Comparison of ENCODE assay signal across 8 cellular contexts in genomic region chr2:240436626-240437180, GRCh38. TPM values are rescaled to one million over a fixed set of nuclear protein-coding genes. Genes with fewer than 3 reads are reported as not detected.
DNase-seq lines count a peak whose midpoint lies in the region; ATAC-seq lines count a peak whose summit lies in the region.

No MANE protein-coding gene starts in this region.

- H4K5ac ChIP-seq in mesendoderm (ENCODE audit: low read length) = no peak overlapping the region

- no peaks in the 10 kb centered on the region for H3K79me2 ChIP-seq in mesendoderm (ENCODE audit: control insufficient read depth, insufficient read depth, low read length)

- peak overlapping the region; percentile 54 for H3K4me3 Mint-ChIP-seq in activated naive CD4-positive, alpha-beta T cell treated with anti-CD3 and anti-CD28 coated beads, Interleukin-2, amount 50 U/mL, for 24 hours

- no peak overlapping the region for H3K4ac ChIP-seq in mesendoderm (ENCODE audit: low read depth, low read length)

- no peaks in the 10 kb centered on the region for H3K79me1 ChIP-seq in mesendoderm (ENCODE audit: low read length)

- no peak overlapping the region for H2BK5ac ChIP-seq in mesendoderm (ENCODE audit: low read length)

- no peak overlapping the region for H3K27ac ChIP-seq in mesendoderm (ENCODE audit: low read depth, low read length)
- H3K27ac ChIP-seq in aorta (ENCODE audit: low read depth in 1 of 2, low read length in 2 of 2) = no peak overlapping the region

- no peaks in the 10 kb centered on the region for H3K9me3 Mint-ChIP-seq in activated naive CD4-positive, alpha-beta T cell treated with anti-CD3 and anti-CD28 coated beads, Interleukin-2, amount 50 U/mL, for 24 hours

- H3K27me3 ChIP-seq in mesendoderm (ENCODE audit: insufficient read depth, low read length, poor library complexity) = peaks cover 4% of the 10 kb centered on the region
- H3K27me3 ChIP-seq in aorta (ENCODE audit: control insufficient read depth in 1 of 2, insufficient read depth in 2 of 2, low read length in 1 of 2) = no peaks in the 10 kb centered on the region

- peak overlapping the region; percentile 0 for H3K4me2 ChIP-seq in mesendoderm (ENCODE audit: low read length)

- H3K4me1 Mint-ChIP-seq in activated naive CD4-positive, alpha-beta T cell treated with anti-CD3 and anti-CD28 coated beads, Interleukin-2, amount 50 U/mL, for 24 hours = no peaks in the 10 kb centered on the region

- H2BK15ac ChIP-seq in mesendoderm (replicated peaks; ENCODE audit: low read depth) = no peak overlapping the region

- WGBS in mesendoderm (ENCODE audit: extremely low coverage, insufficient coverage, low lambda C conversion rate) = no CpG with 5 or more reads among the region's 37 CpGs
- 6 to 7% methylated on average over 30 to 37 of the region's 37 CpGs for WGBS in aorta, 2 donors

- H3K4me3 ChIP-seq in mesendoderm (ENCODE audit: low read length) (peak overlapping the region; percentile 41), aorta (ENCODE audit: low read length in 2 of 2) (peak overlapping the region; percentile 71 to 80)

- H4K8ac ChIP-seq in mesendoderm (ENCODE audit: low read depth, low read length) = no peak overlapping the region

- H3K27ac Mint-ChIP-seq in activated naive CD4-positive, alpha-beta T cell treated with anti-CD3 and anti-CD28 coated beads, Interleukin-2, amount 50 U/mL, for 24 hours = no peak overlapping the region

- no peak overlapping the region for H2AK5ac ChIP-seq in mesendoderm (ENCODE audit: low read length)

- no peak overlapping the region for H3K23ac ChIP-seq in mesendoderm (ENCODE audit: low read length)

- H3K36me3 ChIP-seq in mesendoderm (ENCODE audit: control insufficient read depth, insufficient read depth, low read length) (no peaks in the 10 kb centered on the region), aorta (ENCODE audit: control insufficient read depth in 1 of 2, insufficient read depth in 2 of 2, low read length in 1 of 2) (no peaks in the 10 kb centered on the region)

- H3K9ac ChIP-seq in mesendoderm (ENCODE audit: low read length) = peak overlapping the region; percentile 81

- peaks cover 1% of the 10 kb centered on the region for H3K4me1 ChIP-seq in mesendoderm (ENCODE audit: control insufficient read depth, low read depth, low read length)
- H3K4me1 ChIP-seq in aorta (ENCODE audit: control insufficient read depth in 1 of 2, insufficient read depth in 2 of 2, low read length in 2 of 2) = no peaks in the 10 kb centered on the region

- intact Hi-C loops in aorta (cut with DNase I) = loop anchor here in 1 of 2 donors (5.0 kb wide), 1 partner anchor 159 kb away; no protein-coding TSS in a partner anchor

- H3K56ac ChIP-seq in mesendoderm (ENCODE audit: low read length) = peak overlapping the region; percentile 90

- H3K36me3 Mint-ChIP-seq in activated naive CD4-positive, alpha-beta T cell treated with anti-CD3 and anti-CD28 coated beads, Interleukin-2, amount 50 U/mL, for 24 hours = no peaks in the 10 kb centered on the region

- peak overlapping the region; percentile 75 for H3K18ac ChIP-seq in mesendoderm (ENCODE audit: low read length)

- H2BK120ac ChIP-seq in mesendoderm (ENCODE audit: low read depth, low read length) = no peak overlapping the region

- no peak for ATAC-seq in aorta (ENCODE audit: low FRiP score)

- peaks cover 15% of the 10 kb centered on the region for H3K27me3 Mint-ChIP-seq in activated naive CD4-positive, alpha-beta T cell treated with anti-CD3 and anti-CD28 coated beads, Interleukin-2, amount 50 U/mL, for 24 hours

- DNase-seq in activated naive CD4-positive, alpha-beta T cell (lab: John Stamatoyannopoulos, UW) = no peak
- DNase-seq in dermis blood vessel endothelial cell (peak; percentile 48), mesendoderm (peak; percentile 62), aorta (peak in 1 of 2 donors; percentile 46), NCI-H226 (no peak), NCI-H1092 treated with DMSO at 0.1 percent for 48 hours (lab: John Stamatoyannopoulos, UW) (no peak), NCI-H187 treated with DMSO at 0.1 percent for 48 hours (lab: John Stamatoyannopoulos, UW) (no peak)

- H3K9me3 ChIP-seq in aorta (ENCODE audit: control insufficient read depth, low read length) = no peaks in the 10 kb centered on the region

RNA-seq across cellular contexts. Expression of gene GPC1, which starts 1.2 kb away (rescaled TPM):
- total RNA-seq in dermis blood vessel endothelial cell (8.3 and 11.3 TPM in 2 replicates), aorta (10 to 100 TPM; 32.3 to 62.6 TPM)
- 13.5 TPM for polyA plus RNA-seq in mesendoderm (2013, experiment 1 of 2)
- polyA plus RNA-seq in mesendoderm (2013, experiment 2 of 2) = 14.4 TPM
- polyA plus RNA-seq in aorta = 10 to 100 TPM; 28.0 to 66.8 TPM

Comparison
In these comparisons a context has a peak if more than half of its experiments do, and no peak if none do; other contexts are left out.
1. DNase-seq: peak in dermis blood vessel endothelial cell (single experiment) and mesendoderm (single experiment); none in activated naive CD4-positive, alpha-beta T cell (0 of 4), NCI-H226 (single experiment), NCI-H1092 treated with DMSO at 0.1 percent for 48 hours (single experiment) and NCI-H187 treated with DMSO at 0.1 percent for 48 hours (single experiment).